ENCODE assay signal across 24 cellular contexts in the genomic region with DNA sequence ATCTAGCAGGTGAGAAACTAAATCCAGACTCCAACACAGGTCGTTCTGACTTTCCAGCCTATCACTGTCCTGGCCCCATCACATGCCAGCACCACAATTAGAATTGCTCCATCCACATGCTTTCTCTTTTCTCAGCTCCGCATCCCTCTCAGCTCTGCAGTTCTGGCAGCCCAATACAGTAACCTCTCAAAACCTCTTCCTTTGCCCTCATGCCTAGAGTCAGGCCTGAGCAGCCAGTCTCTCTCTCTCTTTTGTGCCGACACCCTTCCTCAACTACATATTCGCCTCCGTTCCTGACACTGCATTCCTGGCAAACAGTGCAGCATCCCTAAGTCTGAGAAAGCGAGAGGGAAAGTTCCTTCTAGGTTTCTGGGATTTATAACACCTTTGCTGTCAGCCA.
"Had no signal": no experiment of that assay in that cellular context is flagged by ENCODE, and none has a peak within 500 bp of the region (broad histone marks: within the 10 kb centered on the region; RNA-seq: fewer than 3 reads in every experiment).

No MANE protein-coding gene starts in this region.

- H3K9me3 ChIP-seq: left lung, neutrophil, pancreas, psoas muscle, right atrium auricular region, spleen, testis, uterus had no signal

- H3K27me3 ChIP-seq: heart left ventricle, left lung, neutrophil, pancreas, right atrium auricular region, spleen, testis, uterus had no signal

- H3K36me3 ChIP-seq: heart left ventricle, left lung, neutrophil, pancreas, right atrium auricular region, spleen, uterus had no signal

- DNase-seq: activated CD4-positive, alpha-beta T cell treated with anti-CD3 and anti-CD28 coated beads, Interleukin-2, amount 10 ng/mL, durations not matched to agents 24 days and 14 days; activated CD8-positive, alpha-beta memory T cell treated with anti-CD3 and anti-CD28 coated beads, Interleukin-2, amount 10 ng/mL, durations not matched to agents 7 days and 5 days; activated CD8-positive, alpha-beta T cell treated with anti-CD3 and anti-CD28 coated beads for 36 hours; activated effector memory CD4-positive, alpha-beta T cell treated with anti-CD3 and anti-CD28 coated beads, Interleukin-2, amount 50 U/mL, for 16 hours; activated naive CD4-positive, alpha-beta T cell treated with anti-CD3 and anti-CD28 coated beads, Interleukin-2, amount 10 ng/mL, durations not matched to agents 7 days and 5 days; activated T-cell treated with anti-CD3 and anti-CD28 coated beads for 4 hours; amygdala; cerebellar nuclear complex; heart left ventricle; kidney; left lung; midbrain; natural killer cell; pancreas; psoas muscle; spleen; stimulated activated CD4-positive, alpha-beta T cell treated with anti-CD3 and anti-CD28 coated beads, Interleukin-4, amount 100 ng/mL, for 1 hour; stimulated activated naive CD4-positive, alpha-beta T cell; testis; trophoblast cell; uterus had no signal

- H3K4me1 ChIP-seq: heart left ventricle, left lung, psoas muscle, right atrium auricular region, spleen, testis, uterus had no signal

- H3K27ac ChIP-seq: coronary artery, heart left ventricle, left lung, neutrophil, pancreas, psoas muscle, right atrium auricular region, spleen, testis, uterus had no signal

- H3K4me3 ChIP-seq: coronary artery, heart left ventricle, left lung, pancreas, psoas muscle, right atrium auricular region, spleen, testis, uterus had no signal
